Comparison of ENCODE assay signal across 28 cellular contexts in the genomic region with DNA sequence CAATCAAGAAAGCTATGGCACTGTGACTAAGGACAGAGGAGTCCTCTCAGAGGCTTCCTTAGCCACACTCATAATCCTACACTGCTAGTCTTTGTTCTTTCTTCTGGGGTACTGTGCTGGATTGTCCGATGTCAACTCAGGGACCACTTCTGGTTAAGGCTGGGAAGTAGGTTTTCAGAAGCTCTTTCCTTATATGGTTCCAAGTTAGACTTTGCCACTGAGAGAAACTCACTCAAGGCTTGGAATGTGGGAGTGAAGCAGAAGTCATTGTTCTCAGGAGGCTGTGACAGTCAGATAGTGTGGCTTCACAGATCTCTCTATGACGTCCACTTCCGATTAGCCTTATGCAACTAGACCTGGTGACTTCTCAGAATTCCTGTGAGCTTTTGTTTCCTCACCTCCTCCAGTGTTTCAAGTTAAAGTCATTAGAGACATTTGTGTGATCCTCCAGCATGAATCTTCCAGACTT.
A peak's percentile ranks its signal among the peaks of the same experiment; 100 is the strongest.
DNase-seq lines count a peak whose midpoint lies in the region; FAIRE-seq and TF ChIP-seq lines count a peak whose summit lies in the region.
"Had no signal": no experiment of that assay in that cellular context is flagged by ENCODE, and none has a peak within 500 bp of the region (broad histone marks: within the 10 kb centered on the region; RNA-seq: fewer than 3 reads in every experiment).

No MANE protein-coding gene starts in this region.

- H4K8ac ChIP-seq in H1 (ENCODE audit: extremely low read depth, insufficient read depth, low read length) = no peak overlapping the region
- H4K8ac ChIP-seq in neuronal stem cell (ENCODE audit: low read depth, low read length) = no peak overlapping the region

- H3K56ac ChIP-seq in H1 (replicated peaks; ENCODE audit: insufficient read length, low read depth, low read length) = no peak overlapping the region

- in situ Hi-C loops in KBM-7 (cut with MboI; ENCODE audit: low pct_unique_long_range_greater_than_20kb, low sequenced_read_pairs) = no loop called here

- no peak overlapping the region for H3K23ac ChIP-seq in H1 (ENCODE audit: insufficient read length)
- H3K23ac ChIP-seq in neuronal stem cell (ENCODE audit: low read depth, low read length, poor library complexity) = no peak overlapping the region

- H3K9me3 ChIP-seq in CD8-positive, alpha-beta memory T cell (ENCODE audit: low read length) = no peaks in the 10 kb centered on the region
- H3K9me3 ChIP-seq in H1 (ENCODE audit: insufficient read depth in 2 of 2, low read depth in 1 of 2, low read length in 1 of 2) (no peaks in the 10 kb centered on the region), neuronal stem cell (replicated peaks in 1 of 2; ENCODE audit: control insufficient read depth in 2 of 2, insufficient read depth in 1 of 2, low read depth in 1 of 2, low read length in 2 of 2) (no peaks in the 10 kb centered on the region), adrenal gland (replicated peaks in 1 of 3) (no peaks in the 10 kb centered on the region)
- H3K9me3 ChIP-seq: BLaER1, colonic mucosa, esophagus squamous epithelium, SJCRH30, stomach, tibial artery had no signal

- H3K27ac Mint-ChIP-seq in CD8-positive, alpha-beta memory T cell = no peak overlapping the region
- H3K27ac Mint-ChIP-seq: activated CD8-positive, alpha-beta T cell treated with anti-CD3 and anti-CD28 coated beads for 36 hours; activated naive CD8-positive, alpha-beta T cell; memory B cell had no signal

- H3K9me3 Mint-ChIP-seq in CD8-positive, alpha-beta memory T cell = no peaks in the 10 kb centered on the region
- H3K9me3 Mint-ChIP-seq: activated CD8-positive, alpha-beta T cell treated with anti-CD3 and anti-CD28 coated beads for 36 hours; memory B cell had no signal

- POLR2A ChIA-PET in CD8-positive, alpha-beta memory T cell (lab: Charles Lee) = no interaction called here
- POLR2A ChIA-PET in H1 (lab: Charles Lee; ENCODE audit: partially characterized antibody) = interaction anchor here (1.0 kb wide), 1 partner anchor 13 kb away, joined by 3 read pairs; no protein-coding TSS in a partner anchor

- TF ChIP-seq EP300 in H1 (IDR thresholded peaks at IDR 0.05; ENCODE audit: borderline replicate concordance in 1 of 2, low read depth in 2 of 2, low read length in 2 of 2) = no peak

- H3K4me3 ChIP-seq in CD8-positive, alpha-beta memory T cell (ENCODE audit: low read length) = no peak overlapping the region
- H3K4me3 ChIP-seq in H1 (ENCODE audit: extremely low read depth in 1 of 4, insufficient read depth in 2 of 4, low read depth in 3 of 4, low read length in 4 of 4) (no peak overlapping the region), neuronal stem cell (ENCODE audit: low read length in 2 of 2) (no peak overlapping the region), adrenal gland (no peak overlapping the region)
- H3K4me3 ChIP-seq: BLaER1, cardiac muscle cell, colonic mucosa, esophagus squamous epithelium, GM12878, SJCRH30, stomach, tibial artery had no signal

- FAIRE-seq in H1 (lab: Jason Lieb, UNC) = peak; percentile 65
- FAIRE-seq: frontal cortex, GM12878, RCC 7860 had no signal

- peaks cover 0 to 9% of the 10 kb centered on the region in 2 donors for H3K27me3 Mint-ChIP-seq in CD8-positive, alpha-beta memory T cell
- H3K27me3 Mint-ChIP-seq: memory B cell had no signal

- no peaks in the 10 kb centered on the region for H3K79me1 ChIP-seq in H1 (ENCODE audit: low read depth, low read length)
- H3K79me1 ChIP-seq in neuronal stem cell (ENCODE audit: low read depth, low read length) = no peaks in the 10 kb centered on the region

- H3K36me3 ChIP-seq in CD8-positive, alpha-beta memory T cell (ENCODE audit: insufficient read depth, low read length) = no peaks in the 10 kb centered on the region
- H3K36me3 ChIP-seq in H1 (ENCODE audit: control insufficient read depth in 2 of 4, insufficient read depth in 4 of 4, low read length in 3 of 4) = no peaks in the 10 kb centered on the region
- no peaks in the 10 kb centered on the region for H3K36me3 ChIP-seq in neuronal stem cell (replicated peaks in 1 of 2; ENCODE audit: control insufficient read depth in 2 of 2, insufficient read depth in 2 of 2, low read length in 2 of 2)
- no peaks in the 10 kb centered on the region for H3K36me3 ChIP-seq in adrenal gland (replicated peaks in 1 of 2)
- H3K36me3 ChIP-seq: BLaER1, cardiac muscle cell, colonic mucosa, esophagus squamous epithelium, SJCRH30, stomach, tibial artery had no signal

- H3K14ac ChIP-seq in H1 (ENCODE audit: insufficient read length) (no peak overlapping the region), neuronal stem cell (ENCODE audit: low read length) (no peak overlapping the region)

- no peaks in the 10 kb centered on the region for H3K4me1 ChIP-seq in CD8-positive, alpha-beta memory T cell (ENCODE audit: insufficient read depth, low read length)
- peaks cover 0 to 4% (median 2%) of the 10 kb centered on the region in 4 experiments; a peak in 4 of 7 replicates for H3K4me1 ChIP-seq in H1 (replicated peaks in 1 of 4; ENCODE audit: control insufficient read depth in 3 of 4, insufficient read depth in 4 of 4, low read length in 3 of 4)
- peaks cover 1 to 20% of the 10 kb centered on the region in 2 donors for H3K4me1 ChIP-seq in neuronal stem cell (ENCODE audit: control insufficient read depth in 2 of 2, insufficient read depth in 1 of 2, low read depth in 1 of 2, low read length in 2 of 2)
- no peaks in the 10 kb centered on the region for H3K4me1 ChIP-seq in adrenal gland (replicated peaks in 1 of 2)
- H3K4me1 ChIP-seq: BLaER1, colonic mucosa, esophagus squamous epithelium, SJCRH30, stomach, tibial artery had no signal

- TF ChIP-seq CTCF in H1 (IDR thresholded peaks at IDR 0.05; ENCODE audit: control extremely low read depth in 1 of 3, insufficient read depth in 1 of 3, low read depth in 1 of 3, low read length in 3 of 3) (no peak), adrenal gland (IDR thresholded peaks at IDR 0.05) (no peak)

- H3K9ac ChIP-seq in H1 (replicated peaks in 1 of 4; ENCODE audit: extremely low read depth in 1 of 4, low read depth in 3 of 4, low read length in 3 of 4) = no peak overlapping the region
- H3K9ac ChIP-seq in neuronal stem cell (ENCODE audit: low read depth, low read length, poor library complexity) = no peak overlapping the region
- H3K9ac ChIP-seq: BLaER1 had no signal

- no peaks in the 10 kb centered on the region for H3K36me3 Mint-ChIP-seq in CD8-positive, alpha-beta memory T cell
- H3K36me3 Mint-ChIP-seq: activated naive CD8-positive, alpha-beta T cell; memory B cell had no signal

- H2BK15ac ChIP-seq in H1 (ENCODE audit: low read length) = no peak overlapping the region
- no peak overlapping the region for H2BK15ac ChIP-seq in neuronal stem cell (ENCODE audit: low read length)

- H2BK20ac ChIP-seq in H1 (ENCODE audit: low read length) = no peak overlapping the region

- H2BK12ac ChIP-seq in H1 (ENCODE audit: low read depth, low read length) (no peak overlapping the region), neuronal stem cell (ENCODE audit: low read length) (no peak overlapping the region)

- no peaks in the 10 kb centered on the region for H3K79me2 ChIP-seq in H1 (ENCODE audit: control insufficient read depth in 1 of 2, insufficient read depth in 2 of 2, low read length in 2 of 2)

- no peak for TF ChIP-seq RAD21 in H1 (IDR thresholded peaks at IDR 0.05 in 1 of 2, conservative IDR thresholded peaks at IDR 0.05 in 1 of 2; ENCODE audit: low read depth in 2 of 2, low read length in 2 of 2)

- CTCF ChIA-PET in CD8-positive, alpha-beta memory T cell (lab: Charles Lee) = no interaction called here
- CTCF ChIA-PET in H1 (lab: Charles Lee; ENCODE audit: partially characterized antibody) = no interaction called here

- no peaks in the 10 kb centered on the region for H3K27me3 ChIP-seq in CD8-positive, alpha-beta memory T cell (ENCODE audit: insufficient read depth, low read length, poor library complexity, severe bottlenecking)
- H3K27me3 ChIP-seq in H1 (replicated peaks in 1 of 4; ENCODE audit: control insufficient read depth in 3 of 4, extremely low read depth in 1 of 4, insufficient read depth in 3 of 4, low read length in 3 of 4) = peaks cover 0 to 4% (median 3%) of the 10 kb centered on the region in 4 experiments; a peak in 3 of 7 replicates
- no peaks in the 10 kb centered on the region for H3K27me3 ChIP-seq in neuronal stem cell (ENCODE audit: control insufficient read depth in 3 of 3, insufficient read depth in 3 of 3, low read depth in 1 of 3, low read length in 3 of 3)
- H3K27me3 ChIP-seq in adrenal gland = peaks cover 4% of the 10 kb centered on the region
- H3K27me3 ChIP-seq: colonic mucosa, esophagus squamous epithelium, SJCRH30, stomach, tibial artery had no signal

- H3K4ac ChIP-seq in H1 (replicated peaks; ENCODE audit: insufficient read length, low read depth, low read length) = no peak overlapping the region
- no peak overlapping the region for H3K4ac ChIP-seq in neuronal stem cell (ENCODE audit: low read length)

- WGBS in H1 (ENCODE audit: extremely low coverage in 1 of 2, insufficient coverage in 1 of 2, insufficient read length in 1 of 2, insufficient replicate concordance in 2 of 2, low coverage in 1 of 2, low lambda C conversion rate in 2 of 2, missing lambda C conversion rate in 1 of 2), 2 experiments = 86% methylated on average over 3 of the region's 3 CpGs; no CpG with 5 or more reads in 1 of the 2 experiments
- no CpG with 5 or more reads among the region's 3 CpGs for WGBS in neuronal stem cell (ENCODE audit: extremely low coverage in 2 of 2, insufficient read length in 2 of 2, insufficient replicate concordance in 1 of 2), 2 donors
- WGBS in adrenal gland, 4 donors = 62 to 83% (median 67%) methylated on average over 2 to 3 of the region's 3 CpGs

- no peaks in the 10 kb centered on the region for H4K20me1 ChIP-seq in H1 (replicated peaks in 1 of 2; ENCODE audit: control insufficient read depth in 1 of 2, insufficient read depth in 2 of 2, low read length in 2 of 2)
- H4K20me1 ChIP-seq: BLaER1 had no signal

- H2AFZ ChIP-seq in H1 (ENCODE audit: low read length) = no peak overlapping the region
- peak overlapping the region; percentile 53 for H2AFZ ChIP-seq in neuronal stem cell (ENCODE audit: low read length)

- H3K4me3 Mint-ChIP-seq in CD8-positive, alpha-beta memory T cell = no peak overlapping the region
- H3K4me3 Mint-ChIP-seq: activated CD8-positive, alpha-beta T cell treated with anti-CD3 and anti-CD28 coated beads for 36 hours; activated naive CD8-positive, alpha-beta T cell; memory B cell had no signal

- H3K4me2 ChIP-seq in H1 (ENCODE audit: insufficient read depth in 1 of 2, low read depth in 2 of 2, low read length in 2 of 2) (no peak overlapping the region), neuronal stem cell (ENCODE audit: insufficient read depth, low read length, poor library complexity, severe bottlenecking) (no peak overlapping the region)
- H3K4me2 ChIP-seq: BLaER1 had no signal

- no peak overlapping the region for H4K91ac ChIP-seq in H1 (replicated peaks; ENCODE audit: insufficient read length, low read length)
- no peak overlapping the region for H4K91ac ChIP-seq in neuronal stem cell (ENCODE audit: low read depth, low read length, poor library complexity)

- DNase-seq in CD8-positive, alpha-beta memory T cell = no peak
- DNase-seq in KBM-7 = peak; percentile 88
- no peak for DNase-seq in H1 (ENCODE audit: low read depth in 1 of 2, low spot score in 2 of 2)
- no peak for DNase-seq in neuronal stem cell (ENCODE audit: low spot score)
- no peak for DNase-seq in AG08396 (ENCODE audit: low spot score)
- DNase-seq in RPMI8226 = no peak
- DNase-seq in adrenal gland = no peak
- DNase-seq: activated CD8-positive, alpha-beta T cell treated with anti-CD3 and anti-CD28 coated beads for 36 hours; aorta; colonic mucosa; esophagus squamous epithelium; IMR-90; left colon; NCI-H1092 treated with DMSO at 0.1 percent for 48 hours; NCI-H187 treated with DMSO at 0.1 percent for 48 hours; NCI-H526; SJCRH30; stomach; T-helper 1 cell; tibial artery had no signal

- H2BK5ac ChIP-seq in H1 (ENCODE audit: low read depth, low read length) (no peak overlapping the region), neuronal stem cell (ENCODE audit: low read length) (no peak overlapping the region)

- H3K23me2 ChIP-seq in H1 (ENCODE audit: low read depth, low read length) = no peaks in the 10 kb centered on the region

- intact Hi-C loops in adrenal gland (cut with DNase I) = no loop called here

- no peak for TF ChIP-seq POLR2A in H1 (IDR thresholded peaks at IDR 0.05; ENCODE audit: control extremely low read depth in 1 of 2, low read depth in 2 of 2, low read length in 2 of 2)
- TF ChIP-seq POLR2A in adrenal gland (IDR thresholded peaks at IDR 0.05) = no peak

- H2AK5ac ChIP-seq in H1 (ENCODE audit: low read depth, low read length) (no peak overlapping the region), neuronal stem cell (ENCODE audit: low read depth, low read length) (no peak overlapping the region)

- H3K27ac ChIP-seq in CD8-positive, alpha-beta memory T cell (ENCODE audit: low read depth, low read length) = peak overlapping the region; percentile 31
- H3K27ac ChIP-seq in H1 (ENCODE audit: low read depth, low read length) (no peak overlapping the region), neuronal stem cell (replicated peaks; ENCODE audit: low read length) (no peak overlapping the region), adrenal gland (no peak overlapping the region)
- H3K27ac ChIP-seq: BLaER1, cardiac muscle cell, colonic mucosa, esophagus squamous epithelium, HL-60, SJCRH30, stomach, tibial artery had no signal

- no peaks in the 10 kb centered on the region for H3K4me1 Mint-ChIP-seq in CD8-positive, alpha-beta memory T cell
- H3K4me1 Mint-ChIP-seq: memory B cell had no signal

- H2BK120ac ChIP-seq in H1 (replicated peaks; ENCODE audit: low read depth, low read length) (no peak overlapping the region), neuronal stem cell (ENCODE audit: low read depth, low read length) (no peak overlapping the region)

- H3K18ac ChIP-seq in H1 (ENCODE audit: extremely low read depth, low read length) = no peak overlapping the region
- no peak overlapping the region for H3K18ac ChIP-seq in neuronal stem cell (ENCODE audit: low read length)

- no peak overlapping the region for H4K5ac ChIP-seq in H1 (ENCODE audit: insufficient read length, low read depth, low read length)
